Comparison of ENCODE assay signal across 16 cellular contexts in the genomic region with DNA sequence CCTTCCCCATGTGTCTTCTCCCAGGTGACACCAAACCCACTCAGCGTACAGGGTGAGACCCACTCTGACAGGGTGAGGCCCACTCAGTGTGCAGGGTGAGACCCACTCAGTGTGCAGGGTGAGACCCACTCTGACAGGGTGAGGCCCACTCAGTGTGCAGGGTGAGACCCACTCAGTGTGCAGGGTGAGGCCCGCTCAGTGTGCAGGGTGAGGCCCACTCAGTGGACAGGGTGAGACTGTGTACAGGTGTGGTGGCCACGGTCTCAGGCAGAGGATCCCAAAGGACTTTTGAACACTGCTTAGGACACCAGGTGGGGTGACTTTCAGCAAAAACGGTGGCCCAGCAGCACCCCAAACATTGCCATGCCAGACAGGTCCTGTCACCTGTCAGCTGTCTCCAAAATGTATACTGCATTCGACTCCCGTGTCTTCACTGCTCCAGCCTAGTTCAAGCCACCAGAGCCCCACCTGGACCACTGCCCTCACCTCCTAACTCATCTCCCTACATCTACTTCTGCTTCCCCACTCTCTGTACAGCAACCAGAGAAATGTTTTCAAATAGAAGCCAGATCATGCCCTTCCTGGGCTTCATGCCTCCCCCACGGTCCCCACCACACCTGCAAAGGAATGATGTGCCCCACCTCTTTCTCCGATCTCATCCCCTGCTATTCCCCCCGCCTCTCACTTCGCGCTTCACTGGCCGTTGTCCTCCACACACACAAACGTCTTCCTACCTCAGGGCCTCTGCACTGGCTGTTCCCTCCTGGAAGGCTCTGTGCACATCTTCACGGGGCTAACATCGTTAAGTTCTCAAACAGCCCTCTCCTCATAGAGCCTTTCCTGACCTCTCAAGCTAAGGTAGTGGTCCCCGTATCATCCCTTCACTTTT. TPM values are rescaled to one million over a fixed set of nuclear protein-coding genes. Genes with fewer than 3 reads are reported as not detected.
DNase-seq lines count a peak whose midpoint lies in the region; ATAC-seq, FAIRE-seq and TF ChIP-seq lines count a peak whose summit lies in the region.
"Had no signal": no experiment of that assay in that cellular context is flagged by ENCODE, and none has a peak within 500 bp of the region (broad histone marks: within the 10 kb centered on the region; RNA-seq: fewer than 3 reads in every experiment).

No MANE protein-coding gene starts in this region.

- H3F3A ChIP-seq in neural progenitor cell (ENCODE audit: low read depth) = peaks cover 5% of the 10 kb centered on the region

- H3K27ac ChIP-seq in A549 (no peak overlapping the region), HCT116 (ENCODE audit: low read depth, low read length) (no peak overlapping the region), esophagus (ENCODE audit: low read depth in 2 of 2, low read length in 1 of 2) (peak overlapping the region; percentile 93 to 98), neural progenitor cell (no peak overlapping the region)
- H3K27ac ChIP-seq: adrenal gland; BLaER1 treated with 17β-estradiol and CSF1 and Interleukin-3, amounts not matched to agents 10 nM and 100 nM; PC-9 had no signal

- H3K9me3 ChIP-seq in A549 (no peaks in the 10 kb centered on the region), HCT116 (ENCODE audit: control insufficient read depth in 1 of 2, insufficient read depth in 1 of 2, low read depth in 1 of 2, low read length in 2 of 2) (peaks cover 0 to 5% of the 10 kb centered on the region in 2 experiments; a peak in 1 of 4 replicates), esophagus (ENCODE audit: control insufficient read depth in 2 of 2, insufficient read depth in 1 of 2, low read depth in 1 of 2, low read length in 1 of 2) (no peaks in the 10 kb centered on the region), neural progenitor cell (ENCODE audit: low read depth) (no peaks in the 10 kb centered on the region)
- H3K9me3 ChIP-seq: adrenal gland, MG63 had no signal

- DNase-seq in A549 (ENCODE audit: low read depth in 1 of 2, low spot score in 1 of 2) (no peak), HCT116 (ENCODE audit: low read depth, low spot score) (no peak), neural progenitor cell (ENCODE audit: low spot score) (no peak), DMS153 treated with DMSO at 0.1 percent for 48 hours (lab: John Stamatoyannopoulos, UW; ENCODE audit: unreplicated experiment) (no peak), DMS79 treated with DMSO at 0.1 percent for 48 hours (lab: John Stamatoyannopoulos, UW) (no peak)
- DNase-seq in stimulated activated CD4-positive, alpha-beta T cell treated with anti-CD3 and anti-CD28 coated beads, Interleukin-12 subunit alpha, Interleukin-12 subunit beta, amount 100 ng/mL, for 4 hours = no peak
- DNase-seq in activated effector memory CD4-positive, alpha-beta T cell treated with Interleukin-2 at 50 U/mL for 16 hours = no peak
- DNase-seq: foreskin fibroblast, MG63, NCI-H345, PC-9, T-helper 9 cell had no signal

- no peaks in the 10 kb centered on the region for H3K27me3 ChIP-seq in HCT116 (ENCODE audit: insufficient read depth, low read length)
- no peaks in the 10 kb centered on the region for H3K27me3 ChIP-seq in esophagus (ENCODE audit: control insufficient read depth in 1 of 2, insufficient read depth in 2 of 2, low read length in 2 of 2)
- H3K27me3 ChIP-seq in neural progenitor cell = no peaks in the 10 kb centered on the region
- H3K27me3 ChIP-seq: adrenal gland; BLaER1 treated with 17β-estradiol and CSF1 and Interleukin-3, amounts not matched to agents 10 nM and 100 nM; MG63 had no signal

- no peak overlapping the region for H3K4me3 Mint-ChIP-seq in neural progenitor cell

- H3K4me2 ChIP-seq in A549 (no peak overlapping the region), HCT116 (ENCODE audit: low read length) (no peak overlapping the region), neural progenitor cell (no peak overlapping the region)

- intact Hi-C loops in HCT116 (cut with micrococcal nuclease) = no loop called here

- TF ChIP-seq POLR2A in A549 (IDR thresholded peaks at IDR 0.05; ENCODE audit: low read length) (no peak), HCT116 (IDR thresholded peaks at IDR 0.05; ENCODE audit: borderline replicate concordance, extremely low read depth, insufficient read depth, insufficient read length) (no peak)

- H3K79me2 ChIP-seq in HCT116 (ENCODE audit: insufficient read depth, low read length) (no peaks in the 10 kb centered on the region), neural progenitor cell (ENCODE audit: low read depth) (no peaks in the 10 kb centered on the region)

- H3K36me3 Mint-ChIP-seq in neural progenitor cell = no peaks in the 10 kb centered on the region

- H3K36me3 ChIP-seq in HCT116 (ENCODE audit: control insufficient read depth in 1 of 2, insufficient read depth in 2 of 2, low read length in 2 of 2) (no peaks in the 10 kb centered on the region), esophagus (ENCODE audit: control insufficient read depth in 2 of 2, insufficient read depth in 2 of 2, low read length in 1 of 2) (no peaks in the 10 kb centered on the region), neural progenitor cell (no peaks in the 10 kb centered on the region)
- H3K36me3 ChIP-seq: adrenal gland; BLaER1 treated with 17β-estradiol and CSF1 and Interleukin-3, amounts not matched to agents 10 nM and 100 nM had no signal

- ATAC-seq in A549 = peak; percentile 10 to 20; a peak in 3 of 6 replicates
- ATAC-seq in HCT116 = peak; percentile 25; the same call in 1 of the 2 replicates

- POLR2A ChIA-PET in A549 (lab: Yijun Ruan, JAX) = no interaction called here
- POLR2A ChIA-PET in HCT116 (lab: Charles Lee) = no interaction called here

- H3K9me2 ChIP-seq in HCT116 (ENCODE audit: insufficient read depth) = no peaks in the 10 kb centered on the region

- CTCF ChIA-PET in A549 (lab: Yijun Ruan, JAX) = interaction anchor here (1.1 to 3.4 kb wide), 4 partner anchors 10 to 51 kb away, joined by 3 to 35 read pairs (median 10); no protein-coding TSS in a partner anchor
- CTCF ChIA-PET in HCT116 (lab: Charles Lee) = no interaction called here

- H4K20me1 ChIP-seq in HCT116 (ENCODE audit: insufficient read depth) (no peaks in the 10 kb centered on the region), neural progenitor cell (ENCODE audit: low read depth) (no peaks in the 10 kb centered on the region)

- peak overlapping the region; percentile 0 for H3K27ac Mint-ChIP-seq in neural progenitor cell

- 79% methylated on average over 15 of the region's 16 CpGs for WGBS in A549 (ENCODE audit: missing lambda C conversion rate)
- 50 to 52% methylated on average over 16 of the region's 16 CpGs for WGBS in esophagus, 2 donors

- H3K4me3 ChIP-seq in A549 (no peak overlapping the region), HCT116 (replicated peaks in 1 of 2; ENCODE audit: low read depth in 1 of 2, low read length in 2 of 2) (no peak overlapping the region), esophagus (ENCODE audit: low read depth in 1 of 2, low read length in 2 of 2) (peak overlapping the region; percentile 21 to 34), neural progenitor cell (no peak overlapping the region)
- H3K4me3 ChIP-seq: adrenal gland; BLaER1 treated with 17β-estradiol and CSF1 and Interleukin-3, amounts not matched to agents 10 nM and 100 nM; MG63; PC-9 had no signal

- H3K4me1 ChIP-seq in A549 = 0 out of 3 replicates have a peak, but pooled peaks cover 5% of the 10 kb centered on the region
- H3K4me1 ChIP-seq in HCT116 (ENCODE audit: control insufficient read depth in 1 of 2, insufficient read depth in 2 of 2, low read length in 2 of 2) = peaks cover 4 to 11% of the 10 kb centered on the region in 2 experiments; a peak in 2 of 4 replicates
- peaks cover 6 to 28% of the 10 kb centered on the region in 2 donors for H3K4me1 ChIP-seq in esophagus (ENCODE audit: control insufficient read depth in 2 of 2, insufficient read depth in 2 of 2, low read length in 1 of 2)
- peaks cover 13% of the 10 kb centered on the region for H3K4me1 ChIP-seq in neural progenitor cell
- H3K4me1 ChIP-seq: adrenal gland had no signal

- TF ChIP-seq CTCF in A549 (IDR thresholded peaks at IDR 0.05) (no peak), HCT116 (IDR thresholded peaks at IDR 0.05 in 2 of 3, conservative IDR thresholded peaks at IDR 0.05 in 1 of 3; ENCODE audit: borderline replicate concordance in 1 of 3, insufficient read depth in 1 of 3, low read depth in 2 of 3, low read length in 2 of 3) (no peak), neural progenitor cell (IDR thresholded peaks at IDR 0.05) (no peak)

- H3K4me1 Mint-ChIP-seq in neural progenitor cell = peaks cover 28% of the 10 kb centered on the region

- H3K27me3 Mint-ChIP-seq in neural progenitor cell (ENCODE audit: insufficient read depth, low read depth) = peaks cover 7% of the 10 kb centered on the region

- H3K9me3 Mint-ChIP-seq in neural progenitor cell = no peaks in the 10 kb centered on the region

- no peak overlapping the region for H2AFZ ChIP-seq in HCT116 (ENCODE audit: low read depth, low read length, poor library complexity, severe bottlenecking)
- no peak overlapping the region for H2AFZ ChIP-seq in neural progenitor cell (replicated peaks)

- no TSS peak for BruUV-seq in HCT116 (replicated peaks; lab: Mats Ljungman, UMichigan)

- FAIRE-seq in A549 (lab: Jason Lieb, UNC) = no peak
- FAIRE-seq: keratinocyte had no signal

- no peak for TF ChIP-seq EP300 in A549 (IDR thresholded peaks at IDR 0.05)

- TF ChIP-seq RAD21 in A549 (conservative IDR thresholded peaks at IDR 0.05 in 1 of 2, IDR thresholded peaks at IDR 0.05 in 1 of 2) = no peak
- TF ChIP-seq RAD21 in HCT116 (IDR thresholded peaks at IDR 0.05; ENCODE audit: low read depth) = no peak

- RAD21 ChIA-PET in HCT116 (lab: Charles Lee; ENCODE audit: low non-redundant PET in 1 of 2, low total read pairs in 2 of 2, uncharacterized antibody in 2 of 2, unreplicated experiment in 2 of 2) = no interaction called here

- no peak overlapping the region for H3K9ac ChIP-seq in HCT116 (ENCODE audit: low read length)
- no peak overlapping the region for H3K9ac ChIP-seq in neural progenitor cell
- H3K9ac ChIP-seq: BLaER1 treated with 17β-estradiol and CSF1 and Interleukin-3, amounts not matched to agents 10 nM and 100 nM had no signal

TF ChIP-seq in A549, 52 proteins besides CTCF, POLR2A, EP300 and RAD21 (continues in another document):
- TF ChIP-seq RNF2 (IDR thresholded peaks at IDR 0.05; ENCODE audit: borderline replicate concordance, low read depth) (no peak), TP53 (CRISPR knock-in tag; IDR thresholded peaks at IDR 0.05) (no peak)

TF ChIP-seq in HCT116, 20 proteins besides CTCF, POLR2A, EP300 and RAD21 (continues in another document):
- TF ChIP-seq CBX3 (IDR thresholded peaks at IDR 0.05; ENCODE audit: low read depth) (no peak), EGR1 (IDR thresholded peaks at IDR 0.05; ENCODE audit: low read depth) (no peak)

RNA-seq across cellular contexts. Expression of a gene that starts 52.1 kb away (rescaled TPM):
- polyA plus RNA-seq in A549 (2011; rRNA removed) (42.4 and 52.9 TPM in 2 replicates), A549 (2017; fragmentation: RNase III; extraction: RNeasy Plus Mini Kit Qiagen cat#74134 plus additional on column Dnase treatment) (27.0 to 30.2 TPM (median 29.8 TPM) in 3 replicates), esophagus (10 to 100 TPM in 1 of 2 donors, 1 to 10 TPM in 1; 9.5 to 20.9 TPM)
- 9.9 and 10.7 TPM in 2 replicates for polyA plus RNA-seq in A549 (2012; cell fraction: cytosol; rRNA removed)
- polyA plus RNA-seq in A549 (2012; cell fraction: nucleus; rRNA removed) = 5.2 and 6.3 TPM in 2 replicates
- polyA minus RNA-seq in A549 (2011; rRNA and poly(A)+ RNA removed) = 20.4 and 24.5 TPM in 2 replicates
- total RNA-seq in HCT116 (2021; ENCODE audit: unreplicated experiment) (29.6 TPM), neural progenitor cell (ENCODE audit: low replicate concordance) (23.4 and 32.3 TPM in 2 replicates)
- 16.7 and 16.8 TPM in 2 replicates for polyA plus RNA-seq in HCT116 (2012)

Comparison
In these comparisons a context has a peak if more than half of its experiments do, and no peak if none do; other contexts are left out.
1. H3K27ac ChIP-seq: peak in esophagus (2 of 2); none in A549 (0 of 2), HCT116 (single experiment) and neural progenitor cell (single experiment).
2. H3K4me3 ChIP-seq: peak in esophagus (2 of 2); none in A549 (single experiment), HCT116 (0 of 2) and neural progenitor cell (single experiment).